In the genomic region with DNA sequence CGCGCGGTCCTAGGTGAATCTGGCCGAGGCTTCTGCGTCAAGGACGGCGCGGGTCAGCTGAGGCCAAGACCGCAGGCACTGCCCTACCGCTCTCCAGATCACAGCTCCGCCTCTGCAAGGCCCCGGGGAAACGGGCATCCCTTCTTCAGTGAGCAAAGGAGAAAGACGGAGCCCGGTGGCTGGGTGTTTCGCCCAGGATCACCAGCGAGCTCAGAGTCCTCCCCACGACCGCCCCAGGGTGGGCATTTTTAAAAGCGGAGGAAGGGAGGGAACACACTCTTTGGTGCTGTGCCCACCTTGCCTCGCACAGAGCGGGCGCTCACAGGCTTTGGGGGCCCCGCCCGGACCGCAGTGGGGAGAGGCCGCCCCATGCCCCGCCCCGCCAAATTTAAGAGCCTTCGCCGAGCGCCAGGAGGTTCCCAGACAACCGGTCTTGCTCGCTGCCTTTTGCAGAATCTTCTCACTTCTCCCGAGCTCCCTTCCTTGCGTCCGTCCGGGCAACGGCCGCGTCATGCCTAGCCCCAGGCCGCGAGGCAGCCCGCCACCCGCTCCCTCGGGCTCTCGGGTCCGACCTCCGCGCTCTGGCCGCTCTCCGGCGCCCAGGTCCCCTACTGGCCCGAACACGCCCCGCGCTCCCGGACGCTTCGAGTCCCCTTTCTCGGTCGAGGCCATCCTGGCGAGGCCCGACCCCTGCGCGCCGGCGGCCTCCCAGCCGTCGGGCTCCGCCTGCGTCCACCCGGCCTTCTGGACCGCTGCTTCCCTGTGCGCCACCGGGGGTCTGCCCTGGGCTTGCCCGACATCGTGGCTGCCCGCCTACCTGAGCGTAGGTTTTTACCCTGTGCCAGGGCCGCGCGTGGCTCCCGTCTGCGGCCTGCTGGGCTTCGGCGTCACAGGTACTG, we compare ENCODE assay signal across 8 cellular contexts. TPM values are rescaled to one million over a fixed set of nuclear protein-coding genes. Genes with fewer than 3 reads are reported as not detected.
DNase-seq lines count a peak whose midpoint lies in the region; ATAC-seq and TF ChIP-seq lines count a peak whose summit lies in the region.
"Had no signal": no experiment of that assay in that cellular context is flagged by ENCODE, and none has a peak within 500 bp of the region (broad histone marks: within the 10 kb centered on the region; RNA-seq: fewer than 3 reads in every experiment).

Gene NOTO, plus strand, starts transcription at position 419 of the 899 bp plus-strand sequence. Its CDS starts 93 bp downstream, at position 512.

- H3K36me3 Mint-ChIP-seq in activated T-cell treated with anti-CD3 and anti-CD28 coated beads, Interleukin-2, amount 50 U/mL, for 72 hours (ENCODE audit: insufficient read depth in 2 of 2): peaks cover 0 to 2% of the 10 kb centered on the region in 2 donors

- peak within 1 kb of the TSS; percentile 70 to 75 for H3K4me3 Mint-ChIP-seq in activated T-cell treated with anti-CD3 and anti-CD28 coated beads, Interleukin-2, amount 50 U/mL, for 72 hours

- DNase-seq in HK-2 (ENCODE audit: unreplicated experiment) (peak; percentile 22), hepatocyte (ENCODE audit: low spot score) (peak; percentile 36), smooth muscle cell (lab: John Stamatoyannopoulos, UW; ENCODE audit: unreplicated experiment) (no peak), middle frontal gyrus (ENCODE audit: extremely low spot score, low spot score) (no peak)
- peak in 1 of 2 donors; percentile 15 for DNase-seq in activated T-cell treated with anti-CD3 and anti-CD28 coated beads, Interleukin-2, amount 50 U/mL, for 72 hours
- no peak for DNase-seq in stimulated activated naive CD4-positive, alpha-beta T cell (lab: John Stamatoyannopoulos, UW)

- H3K27me3 ChIP-seq in hepatocyte: peaks cover 62% of the 10 kb centered on the region
- peaks cover 77% of the 10 kb centered on the region for H3K27me3 ChIP-seq in smooth muscle cell (ENCODE audit: low read depth)

- H3K9ac ChIP-seq in smooth muscle cell (ENCODE audit: low read depth): no peak within 1 kb of the TSS

- H3K79me2 ChIP-seq in hepatocyte: no peaks in the 10 kb centered on the region
- no peaks in the 10 kb centered on the region for H3K79me2 ChIP-seq in smooth muscle cell (ENCODE audit: low read depth)

- H3K27ac ChIP-seq in hepatocyte (no peak within 1 kb of the TSS), smooth muscle cell (ENCODE audit: low read depth) (no peak within 1 kb of the TSS)

- H3K4me3 ChIP-seq in hepatocyte: peak within 1 kb of the TSS; percentile 13
- H3K4me3 ChIP-seq in smooth muscle cell: peak within 1 kb of the TSS; percentile 38

- peaks cover 6% of the 10 kb centered on the region for H3K4me1 Mint-ChIP-seq in activated T-cell treated with anti-CD3 and anti-CD28 coated beads, Interleukin-2, amount 50 U/mL, for 72 hours (ENCODE audit: low read depth)

- H3K27ac Mint-ChIP-seq in activated T-cell treated with anti-CD3 and anti-CD28 coated beads, Interleukin-2, amount 50 U/mL, for 72 hours: no peak within 1 kb of the TSS

- H3K9me3 Mint-ChIP-seq in activated T-cell treated with anti-CD3 and anti-CD28 coated beads, Interleukin-2, amount 50 U/mL, for 72 hours: no peaks in the 10 kb centered on the region

- peaks cover 15% of the 10 kb centered on the region for H3K4me1 ChIP-seq in hepatocyte (ENCODE audit: insufficient read depth)
- no peaks in the 10 kb centered on the region for H3K4me1 ChIP-seq in smooth muscle cell (ENCODE audit: low read depth)

- H3K9me2 ChIP-seq in hepatocyte (replicated peaks; ENCODE audit: insufficient read depth): no peaks in the 10 kb centered on the region

- H3K36me3 ChIP-seq in hepatocyte (replicated peaks; ENCODE audit: insufficient read depth, low read depth) (no peaks in the 10 kb centered on the region), smooth muscle cell (ENCODE audit: low read depth) (no peaks in the 10 kb centered on the region)

- no peak for TF ChIP-seq CTCF in hepatocyte (IDR thresholded peaks at IDR 0.05; ENCODE audit: poor library complexity)
- no peak for TF ChIP-seq CTCF in smooth muscle cell (IDR thresholded peaks at IDR 0.05; ENCODE audit: borderline replicate concordance, insufficient read depth, poor library complexity, severe bottlenecking)

- H3F3A ChIP-seq in smooth muscle cell (ENCODE audit: low read depth): no peaks in the 10 kb centered on the region

- H3K27me3 Mint-ChIP-seq in activated T-cell treated with anti-CD3 and anti-CD28 coated beads, Interleukin-2, amount 50 U/mL, for 72 hours (ENCODE audit: low read depth): peaks cover 44% of the 10 kb centered on the region

- peak; percentile 40 to 58 for ATAC-seq in activated T-cell treated with anti-CD3 and anti-CD28 coated beads, Interleukin-2, amount 50 U/mL, for 72 hours (replicated peaks in 1 of 2)
- no peak for ATAC-seq in HG03159 (IDR thresholded peaks at IDR 0.05; ENCODE audit: unreplicated experiment)

- WGBS in hepatocyte (ENCODE audit: low lambda C conversion rate, missing lambda C conversion rate): 3% methylated on average over 82 of the region's 87 CpGs
- 2% methylated on average over 70 of the region's 87 CpGs for WGBS in smooth muscle cell (ENCODE audit: low lambda C conversion rate)

- H2AFZ ChIP-seq in hepatocyte: peak within 1 kb of the TSS; percentile 71
- H2AFZ ChIP-seq in smooth muscle cell (ENCODE audit: low read depth): no peak within 1 kb of the TSS

- peak within 1 kb of the TSS; percentile 91 for H3K4me2 ChIP-seq in hepatocyte
- H3K4me2 ChIP-seq in smooth muscle cell: peak within 1 kb of the TSS; percentile 82

- H4K20me1 ChIP-seq in hepatocyte (ENCODE audit: insufficient read depth, poor library complexity, severe bottlenecking) (no peaks in the 10 kb centered on the region), smooth muscle cell (ENCODE audit: low read depth) (no peaks in the 10 kb centered on the region)

- H3K9me3 ChIP-seq in hepatocyte (ENCODE audit: low read depth): no peaks in the 10 kb centered on the region
- H3K9me3 ChIP-seq in smooth muscle cell (replicated peaks; ENCODE audit: low read depth): no peaks in the 10 kb centered on the region

RNA-seq across cellular contexts. Expression of gene NOTO, which starts in this region (rescaled TPM):
- total RNA-seq in activated T-cell treated with anti-CD3 and anti-CD28 coated beads, Interleukin-2, amount 50 U/mL, for 72 hours: not detected
- total RNA-seq in hepatocyte (not detected in 2 replicates), smooth muscle cell (not detected in 2 replicates)
- polyA plus RNA-seq in hepatocyte (not detected in 2 replicates), smooth muscle cell (0.11 TPM in 1 of 2 replicates, not detected in the other)
- total RNA-seq: lung microvascular endothelial cell had no signal

Comparison
In these comparisons a context has a peak if more than half of its experiments do, and no peak if none do; other contexts are left out.
1. Peak in ATAC-seq in activated T-cell treated with anti-CD3 and anti-CD28 coated beads, Interleukin-2, amount 50 U/mL, for 72 hours; RNA of the gene not detected or under 1 TPM.
2. Peak in DNase-seq, H3K4me3 ChIP-seq and H3K4me2 ChIP-seq in hepatocyte; RNA of the gene not detected or under 1 TPM.